In the genomic region with DNA sequence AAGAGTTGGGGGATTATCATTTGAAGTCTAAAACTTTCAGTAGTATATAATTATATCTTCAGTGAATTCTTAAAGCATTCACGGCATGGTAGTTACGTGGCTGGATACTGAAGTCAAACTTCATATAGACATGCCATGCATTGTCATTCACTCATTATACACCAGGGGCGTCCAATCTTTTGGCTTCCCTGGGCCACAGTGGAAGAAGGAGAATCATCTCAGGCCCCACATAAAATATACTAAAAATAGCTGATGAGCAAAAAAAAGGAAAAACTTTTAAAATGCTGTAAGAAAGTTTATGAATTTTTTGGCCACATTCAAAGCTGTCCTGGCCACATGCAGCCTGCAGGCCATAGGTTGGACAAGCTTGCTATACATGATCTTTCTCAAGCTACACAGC, we compare ENCODE assay signal across 25 cellular contexts. TPM values are rescaled to one million over a fixed set of nuclear protein-coding genes. Genes with fewer than 3 reads are reported as not detected.
DNase-seq lines count a peak whose midpoint lies in the region; TF ChIP-seq lines count a peak whose summit lies in the region.
"Had no signal": no experiment of that assay in that cellular context is flagged by ENCODE, and none has a peak within 500 bp of the region (broad histone marks: within the 10 kb centered on the region; RNA-seq: fewer than 3 reads in every experiment).

No MANE protein-coding gene starts in this region.

- peaks cover 15% of the 10 kb centered on the region for H3K4me1 Mint-ChIP-seq in endodermal cell

- TF ChIP-seq CTCF in GM12873 (IDR thresholded peaks at IDR 0.05; ENCODE audit: insufficient read depth, low read depth, low read length, missing control alignments) (peak; percentile 3), Loucy (conservative IDR thresholded peaks at IDR 0.05; ENCODE audit: low read length) (peak; percentile 41), endodermal cell (conservative IDR thresholded peaks at IDR 0.05) (peak; percentile 58)

- H3F3A ChIP-seq in Loucy (ENCODE audit: low read depth) = no peaks in the 10 kb centered on the region

- WGBS in endodermal cell (ENCODE audit: insufficient coverage in 1 of 2, insufficient read length in 1 of 2), 2 experiments = 91 to 100% methylated on average over 2 to 3 of the region's 3 CpGs

- peaks cover 96% of the 10 kb centered on the region for H3K79me2 ChIP-seq in Loucy (ENCODE audit: insufficient read depth, low read length)

- no peak overlapping the region for H3K27ac ChIP-seq in endodermal cell (ENCODE audit: low read depth, low read length)
- H3K27ac ChIP-seq: BLaER1, Peyer's patch, SK-N-MC had no signal

- H2AFZ ChIP-seq in Loucy (ENCODE audit: low read length) = no peak overlapping the region

- H3K27me3 ChIP-seq in Loucy (ENCODE audit: insufficient read depth, low read length, poor library complexity, severe bottlenecking) = no peaks in the 10 kb centered on the region
- no peaks in the 10 kb centered on the region for H3K27me3 ChIP-seq in endodermal cell (ENCODE audit: control insufficient read depth, insufficient read depth, low read length, poor library complexity, severe bottlenecking)
- H3K27me3 ChIP-seq: BLaER1, Peyer's patch had no signal

- H3K27me3 Mint-ChIP-seq in endodermal cell (ENCODE audit: insufficient read depth) = no peaks in the 10 kb centered on the region
- H3K27me3 Mint-ChIP-seq: CD4-positive, CD25-positive, alpha-beta regulatory T cell had no signal

- DNase-seq in RPMI8226 = peak; percentile 12
- DNase-seq in endodermal cell = no peak
- no peak for DNase-seq in NK-92 treated with Interleukin-12 subunit alpha and Interleukin-12 subunit beta, amount 100 ng/mL, for 24 hours (lab: John Stamatoyannopoulos, UW)
- DNase-seq in activated gamma-delta T cell (lab: John Stamatoyannopoulos, UW) = no peak
- DNase-seq in A172 (ENCODE audit: low spot score) = no peak
- DNase-seq in NCI-H1436 (lab: John Stamatoyannopoulos, UW) = no peak
- DNase-seq: ACHN; CD4-positive, CD25-positive, alpha-beta regulatory T cell; DMS153; DND-41; KG1; MM.1S; NCI-H1048; NCI-H1417; NCI-H1694 treated with DMSO at 0.1 percent for 48 hours; NCI-H2081; NCI-H2171; NCI-H226; NCI-H510A; Peyer's patch; SIG-M5 had no signal

- H3K36me3 Mint-ChIP-seq in endodermal cell (ENCODE audit: low read depth) = peaks cover 2% of the 10 kb centered on the region

- H3K4me2 ChIP-seq in Loucy (ENCODE audit: low read depth, low read length, poor library complexity, severe bottlenecking) = no peak overlapping the region
- H3K4me2 ChIP-seq: BLaER1 had no signal

- H3K27ac Mint-ChIP-seq in endodermal cell = no peak overlapping the region
- H3K27ac Mint-ChIP-seq: CD4-positive, CD25-positive, alpha-beta regulatory T cell had no signal

- H3K9ac ChIP-seq in Loucy (ENCODE audit: low read depth, low read length, poor library complexity, severe bottlenecking) (no peak overlapping the region), endodermal cell (ENCODE audit: extremely low read depth, low read length, poor library complexity, severe bottlenecking) (no peak overlapping the region)
- H3K9ac ChIP-seq: BLaER1 had no signal

- H3K36me3 ChIP-seq in Loucy (ENCODE audit: insufficient read depth, low read length) = peaks cover 6% of the 10 kb centered on the region; the same call in 1 of the 2 replicates
- H3K36me3 ChIP-seq in endodermal cell (ENCODE audit: control insufficient read depth, insufficient read depth, low read length) = no peaks in the 10 kb centered on the region
- H3K36me3 ChIP-seq: BLaER1, Peyer's patch had no signal

- no peaks in the 10 kb centered on the region for H3K4me1 ChIP-seq in Loucy (ENCODE audit: insufficient read depth, low read length, poor library complexity, severe bottlenecking)
- H3K4me1 ChIP-seq in endodermal cell (ENCODE audit: control insufficient read depth, insufficient read depth, low read length) = peaks cover 3% of the 10 kb centered on the region
- H3K4me1 ChIP-seq: BLaER1, Peyer's patch had no signal

- peaks cover 3% of the 10 kb centered on the region for H3K9me3 Mint-ChIP-seq in endodermal cell

- H3K4me3 ChIP-seq in Loucy (ENCODE audit: low read length, poor library complexity, severe bottlenecking) = no peak overlapping the region
- no peak overlapping the region for H3K4me3 ChIP-seq in endodermal cell (ENCODE audit: low read length)
- H3K4me3 ChIP-seq: BLaER1, Peyer's patch, SK-N-MC had no signal

- no peaks in the 10 kb centered on the region for H3K9me2 ChIP-seq in Loucy (replicated peaks; ENCODE audit: low read depth, low read length)

- peaks cover 4% of the 10 kb centered on the region for H4K20me1 ChIP-seq in Loucy (ENCODE audit: insufficient read depth, low read length, poor library complexity, severe bottlenecking)
- H4K20me1 ChIP-seq: BLaER1 had no signal

- H3K4me3 Mint-ChIP-seq in endodermal cell = no peak overlapping the region
- H3K4me3 Mint-ChIP-seq: CD4-positive, CD25-positive, alpha-beta regulatory T cell had no signal

- H3K9me3 ChIP-seq in Loucy (ENCODE audit: insufficient read depth, low read depth, low read length) = no peaks in the 10 kb centered on the region; the same call in 1 of the 2 replicates
- peaks cover 2% of the 10 kb centered on the region for H3K9me3 ChIP-seq in endodermal cell (ENCODE audit: control insufficient read depth, low read length)
- H3K9me3 ChIP-seq: Peyer's patch had no signal

RNA-seq across cellular contexts. Expression of a gene that starts 43.8 kb away (rescaled TPM):
- total RNA-seq in endodermal cell = 10 to 100 TPM in 1 of 2 donors, 1 to 10 TPM in 1; 9.4 to 11.9 TPM
- 6.9 TPM for polyA plus RNA-seq in endodermal cell (2013, experiment 1 of 2)
- polyA plus RNA-seq in endodermal cell (2013, experiment 2 of 2) = 9.0 TPM
- total RNA-seq in A172 (2014; rRNA removed; shearing (Covaris generic)) = 16.1 and 17.7 TPM in 2 replicates

Comparison
In these comparisons a context has a peak if more than half of its experiments do, and no peak if none do; other contexts are left out.
1. CTCF ChIP-seq: peak in every context shown above with its lines; median percentile 58 in endodermal cell; 41 in Loucy; 3 in GM12873.